8 cellular contexts compared by ENCODE assay signal in the genomic region with DNA sequence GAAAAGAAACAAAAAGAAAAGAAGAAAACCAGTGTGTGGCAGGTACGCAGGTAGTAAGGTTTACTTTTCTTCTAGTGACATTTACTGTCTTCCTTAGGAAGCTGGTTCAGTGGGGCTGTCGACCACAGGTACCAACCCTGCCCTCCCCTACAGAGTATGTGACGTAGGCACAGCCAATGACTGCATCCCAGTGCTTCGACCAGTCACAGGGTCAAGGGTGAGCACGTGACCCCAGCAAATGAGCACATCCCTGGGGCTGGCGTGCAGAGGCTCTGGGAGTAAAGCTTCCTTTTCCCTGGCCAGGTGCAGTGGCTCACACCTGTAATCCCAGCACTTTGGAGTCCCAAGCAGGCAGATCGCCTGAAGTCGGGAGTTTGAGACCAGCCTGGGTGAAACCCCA. TPM values are rescaled to one million over a fixed set of nuclear protein-coding genes. Genes with fewer than 3 reads are reported as not detected.
DNase-seq lines count a peak whose midpoint lies in the region; ATAC-seq and TF ChIP-seq lines count a peak whose summit lies in the region.

No MANE protein-coding gene starts in this region.

- H3K4me1 ChIP-seq in Peyer's patch, result peaks cover 0 to 10% (median 6%) of the 10 kb centered on the region in 4 donors

- H3K4me3 ChIP-seq in GM08714 (ENCODE audit: low read length) (peak overlapping the region; percentile 2; the same call in 1 of the 2 replicates), Peyer's patch (peak overlapping the region in 1 of 4 donors; percentile 22)

- peak overlapping the region in 1 of 4 donors; percentile 80 for H3K27ac ChIP-seq in Peyer's patch

- H3K36me3 ChIP-seq in Peyer's patch, result no peaks in the 10 kb centered on the region

- no peaks in the 10 kb centered on the region for H3K9me3 ChIP-seq in Peyer's patch

- DNase-seq in Peyer's patch, result peak in 2 of 3 donors; percentile 74 to 75
- DNase-seq in OCI-M1 (lab: John Stamatoyannopoulos, UW), result no peak
- no peak for DNase-seq in NCI-H1436 treated with DMSO at 0.1 percent for 48 hours (lab: John Stamatoyannopoulos, UW)
- no peak for DNase-seq in stimulated activated CD4-positive, alpha-beta T cell treated with anti-CD3 and anti-CD28 coated beads, Interleukin-4, amount 100 ng/mL, for 24 hours
- DNase-seq in DMS114 treated with DMSO at 0.1 percent for 48 hours (lab: John Stamatoyannopoulos, UW; ENCODE audit: unreplicated experiment), result no peak

- no peaks in the 10 kb centered on the region for H3K27me3 ChIP-seq in Peyer's patch

- TF ChIP-seq CTCF in Peyer's patch (IDR thresholded peaks at IDR 0.05), result no peak

- ATAC-seq in GM19351 (IDR thresholded peaks at IDR 0.05; ENCODE audit: unreplicated experiment) (peak; percentile 70), HG03045 (IDR thresholded peaks at IDR 0.05; ENCODE audit: unreplicated experiment) (peak; percentile 57)

- no peak for TF ChIP-seq POLR2A in Peyer's patch (IDR thresholded peaks at IDR 0.05)

RNA-seq across cellular contexts. Expression of a gene that starts 38.9 kb away (rescaled TPM):
- total RNA-seq in Peyer's patch, result 100 to 1,000 TPM in 1 of 4 donors, 10 to 100 TPM in 3; 30.5 to 243 (median 56.2) TPM

Comparison
In these comparisons a context has a peak if more than half of its experiments do, and no peak if none do; other contexts are left out.
1. DNase-seq: peak in Peyer's patch (2 of 3); none in OCI-M1 (single experiment), NCI-H1436 treated with DMSO at 0.1 percent for 48 hours (single experiment), stimulated activated CD4-positive, alpha-beta T cell treated with anti-CD3 and anti-CD28 coated beads, Interleukin-4, amount 100 ng/mL, for 24 hours (single experiment) and DMS114 treated with DMSO at 0.1 percent for 48 hours (single experiment).